In genomic region chr10:74176380-74177139, GRCh38 we compare ENCODE assay signal across 8 cellular contexts. TPM values are rescaled to one million over a fixed set of nuclear protein-coding genes. Genes with fewer than 3 reads are reported as not detected.
DNase-seq lines count a peak whose midpoint lies in the region; ATAC-seq and TF ChIP-seq lines count a peak whose summit lies in the region.

No MANE protein-coding gene starts in this region.

- no peaks in the 10 kb centered on the region for H3K9me3 ChIP-seq in Loucy (ENCODE audit: insufficient read depth, low read depth, low read length)
- no peaks in the 10 kb centered on the region for H3K9me3 ChIP-seq in RWPE2 (ENCODE audit: severe bottlenecking)

- H3K4me1 ChIP-seq in Loucy (ENCODE audit: insufficient read depth, low read length, poor library complexity, severe bottlenecking) (peaks cover 43% of the 10 kb centered on the region), RWPE2 (ENCODE audit: insufficient read depth, poor library complexity, severe bottlenecking) (peaks cover 33% of the 10 kb centered on the region)

- no peaks in the 10 kb centered on the region for H4K20me1 ChIP-seq in Loucy (ENCODE audit: insufficient read depth, low read length, poor library complexity, severe bottlenecking)

- peak overlapping the region; percentile 87 to 95 (median 92) for H3K4me3 Mint-ChIP-seq in nephron

- H3K4me3 ChIP-seq in H7 (ENCODE audit: insufficient read depth, low read depth, low read length), result peak overlapping the region; percentile 92
- H3K4me3 ChIP-seq in Loucy (ENCODE audit: low read length, poor library complexity, severe bottlenecking), result peak overlapping the region; percentile 94
- peak overlapping the region; percentile 72 for H3K4me3 ChIP-seq in RWPE2 (ENCODE audit: severe bottlenecking)
- peak overlapping the region; percentile 98 for H3K4me3 ChIP-seq in fibroblast of the aortic adventitia (ENCODE audit: low read depth, low read length)

- peak overlapping the region; percentile 98 for H2AFZ ChIP-seq in Loucy (ENCODE audit: low read length)

- peaks cover 34% of the 10 kb centered on the region for H3K79me2 ChIP-seq in Loucy (ENCODE audit: insufficient read depth, low read length)

- H3K27me3 Mint-ChIP-seq in nephron (ENCODE audit: low read depth), result no peaks in the 10 kb centered on the region

- peak; percentile 98 for DNase-seq in ELR (ENCODE audit: low read depth)
- peak; percentile 92 for DNase-seq in H7
- DNase-seq in RWPE2 (ENCODE audit: low spot score), result peak; percentile 97
- DNase-seq in activated effector memory CD4-positive, alpha-beta T cell treated with Interleukin-2 at 50 U/mL for 16 hours, result peak; percentile 94
- DNase-seq in fibroblast of the aortic adventitia (ENCODE audit: low read depth), result peak; percentile 89
- DNase-seq in stimulated activated naive CD8-positive, alpha-beta T cell treated with anti-CD3 and anti-CD28 coated beads, Interleukin-15, Interleukin-2, amounts not matched to agents 100 U/mL and 50 U/mL, for 24 hours, result peak; percentile 95

- peak overlapping the region; percentile 89 to 95 (median 95) for H3K27ac Mint-ChIP-seq in nephron

- peak overlapping the region; percentile 86 for H3K9ac ChIP-seq in Loucy (ENCODE audit: low read depth, low read length, poor library complexity, severe bottlenecking)

- no peaks in the 10 kb centered on the region for H3K9me3 Mint-ChIP-seq in nephron

- ATAC-seq in RWPE2 (ENCODE audit: low read depth), result peak; percentile 95
- peak; percentile 98 for ATAC-seq in stimulated activated naive CD8-positive, alpha-beta T cell treated with anti-CD3 and anti-CD28 coated beads, Interleukin-15, Interleukin-2, amounts not matched to agents 100 U/mL and 50 U/mL, for 24 hours

- H3F3A ChIP-seq in Loucy (ENCODE audit: low read depth), result 0 out of 2 replicates have a peak, but pooled peaks cover 9% of the 10 kb centered on the region

- no peaks in the 10 kb centered on the region for H3K36me3 ChIP-seq in H7 (replicated peaks; ENCODE audit: control insufficient read depth, insufficient read depth, low read length)
- H3K36me3 ChIP-seq in Loucy (ENCODE audit: insufficient read depth, low read length), result no peaks in the 10 kb centered on the region
- H3K36me3 ChIP-seq in RWPE2 (ENCODE audit: low read depth), result peaks cover 22% of the 10 kb centered on the region

- no peaks in the 10 kb centered on the region for H3K9me2 ChIP-seq in Loucy (replicated peaks; ENCODE audit: low read depth, low read length)

- H3K27me3 ChIP-seq in H7 (ENCODE audit: control insufficient read depth, insufficient read depth, low read length) (no peaks in the 10 kb centered on the region), Loucy (ENCODE audit: insufficient read depth, low read length, poor library complexity, severe bottlenecking) (no peaks in the 10 kb centered on the region), RWPE2 (ENCODE audit: insufficient read depth, poor library complexity, severe bottlenecking) (no peaks in the 10 kb centered on the region)

- peak overlapping the region; percentile 86 for H3K27ac ChIP-seq in RWPE2 (ENCODE audit: poor library complexity, severe bottlenecking)

- H3K36me3 Mint-ChIP-seq in nephron (ENCODE audit: low read depth), result no peaks in the 10 kb centered on the region

- TF ChIP-seq CTCF in Loucy (conservative IDR thresholded peaks at IDR 0.05; ENCODE audit: low read length) (no peak), RWPE2 (IDR thresholded peaks at IDR 0.05; ENCODE audit: poor library complexity, severe bottlenecking) (no peak), fibroblast of the aortic adventitia (IDR thresholded peaks at IDR 0.05; ENCODE audit: insufficient read depth, low read length) (no peak), nephron (IDR thresholded peaks at IDR 0.05; ENCODE audit: unreplicated experiment in 3 of 3) (no peak)

- H3K4me2 ChIP-seq in Loucy (ENCODE audit: low read depth, low read length, poor library complexity, severe bottlenecking), result peak overlapping the region; percentile 95

- peaks cover 14% of the 10 kb centered on the region for H3K4me1 Mint-ChIP-seq in nephron

RNA-seq across cellular contexts. Expression of gene ADK, which starts 25.5 kb away (rescaled TPM):
- total RNA-seq in H7 (2014; rRNA removed; shearing (Covaris generic)), result 20.1 and 28.0 TPM in 2 replicates
- total RNA-seq in fibroblast of the aortic adventitia (ENCODE audit: low replicate concordance), result 26.7 and 96.8 TPM in 2 replicates

RNA-seq across cellular contexts. Expression of gene AP3M1, which starts 25.9 kb away (rescaled TPM):
- total RNA-seq in H7 (2014; rRNA removed; shearing (Covaris generic)), result 27.8 and 32.7 TPM in 2 replicates
- 34.8 and 55.8 TPM in 2 replicates for total RNA-seq in fibroblast of the aortic adventitia (ENCODE audit: low replicate concordance)

Comparison
In these comparisons a context has a peak if more than half of its experiments do, and no peak if none do; other contexts are left out.
1. Peak in every context shown above with its lines: DNase-seq, ATAC-seq, H3K4me3 ChIP-seq and H3K27ac ChIP-seq.